32 cellular contexts compared by ENCODE assay signal in the genomic region with DNA sequence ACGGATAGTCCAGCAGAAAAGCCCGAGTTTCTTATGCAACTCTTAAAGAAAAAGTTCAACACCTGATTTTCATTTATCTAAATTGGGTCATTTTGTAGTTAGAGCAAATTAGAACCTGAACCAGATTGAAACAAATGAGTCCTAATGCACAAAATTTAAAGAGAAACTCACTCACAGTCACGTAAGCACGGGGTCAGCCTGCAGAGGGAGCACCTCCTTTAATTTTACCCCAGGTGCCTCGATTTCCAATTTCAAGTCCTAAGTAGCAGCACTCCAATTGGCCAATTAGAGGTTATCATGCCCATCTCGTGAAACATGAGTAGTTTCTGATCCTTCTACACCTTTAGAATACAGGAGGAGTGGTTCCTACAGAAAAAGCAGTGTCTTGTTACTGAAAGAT.
A peak's percentile ranks its signal among the peaks of the same experiment; 100 is the strongest.
DNase-seq lines count a peak whose midpoint lies in the region; ATAC-seq, FAIRE-seq and TF ChIP-seq lines count a peak whose summit lies in the region.
"Had no signal": no experiment of that assay in that cellular context is flagged by ENCODE, and none has a peak within 500 bp of the region (broad histone marks: within the 10 kb centered on the region; RNA-seq: fewer than 3 reads in every experiment).

No MANE protein-coding gene starts in this region.

- no peaks in the 10 kb centered on the region for H3K36me3 ChIP-seq in OCI-LY3 (replicated peaks; ENCODE audit: low read depth, low read length)
- H3K36me3 ChIP-seq: breast epithelium, Peyer's patch, right lobe of liver, SJSA1, uterus had no signal

- no peaks in the 10 kb centered on the region for H3K4me1 ChIP-seq in OCI-LY3 (ENCODE audit: low read length)
- H3K4me1 ChIP-seq: breast epithelium, Peyer's patch, right lobe of liver, SJSA1, uterus had no signal

- H3K4me1 Mint-ChIP-seq in glutamatergic neuron (ENCODE audit: low read depth, unreplicated experiment), result no peaks in the 10 kb centered on the region
- H3K4me1 Mint-ChIP-seq in T-helper 2 cell treated with Interferon-gamma antibody and Interleukin-4, amounts not matched to agents 5 μg/mL and 100 μg/mL, for 36 hours (ENCODE audit: low read depth), result no peaks in the 10 kb centered on the region
- H3K4me1 Mint-ChIP-seq: CD14-positive monocyte, nephron progenitor cell had no signal

- no peaks in the 10 kb centered on the region for H3K9me3 ChIP-seq in OCI-LY3 (ENCODE audit: insufficient read depth, low read length)
- H3K9me3 ChIP-seq: breast epithelium, Peyer's patch, right lobe of liver, SJSA1, uterus had no signal

- no peak overlapping the region for H3K4me2 ChIP-seq in OCI-LY3 (ENCODE audit: low read length)

- H3K27ac ChIP-seq in 22Rv1 (no peak overlapping the region), OCI-LY3 (ENCODE audit: low read length) (no peak overlapping the region)
- H3K27ac ChIP-seq: breast epithelium, Peyer's patch, right lobe of liver, SJSA1, uterus had no signal

- no peaks in the 10 kb centered on the region for H3K79me2 ChIP-seq in OCI-LY3 (ENCODE audit: low read length)

- TF ChIP-seq POLR2A in H54 (IDR thresholded peaks at IDR 0.05; ENCODE audit: low read depth, low read length), result no peak

- no peaks in the 10 kb centered on the region for H3K36me3 Mint-ChIP-seq in glutamatergic neuron (ENCODE audit: unreplicated experiment)
- no peaks in the 10 kb centered on the region for H3K36me3 Mint-ChIP-seq in T-helper 2 cell treated with Interferon-gamma antibody and Interleukin-4, amounts not matched to agents 5 μg/mL and 100 μg/mL, for 36 hours (ENCODE audit: low read depth)
- H3K36me3 Mint-ChIP-seq: CD14-positive monocyte, mesothelial cell of epicardium had no signal

- no peak overlapping the region for H3K27ac Mint-ChIP-seq in glutamatergic neuron (ENCODE audit: unreplicated experiment)
- H3K27ac Mint-ChIP-seq in T-helper 2 cell treated with Interferon-gamma antibody and Interleukin-4, amounts not matched to agents 5 μg/mL and 100 μg/mL, for 36 hours, result no peak overlapping the region
- H3K27ac Mint-ChIP-seq: CD14-positive monocyte, mesothelial cell of epicardium, nephron progenitor cell had no signal

- no peaks in the 10 kb centered on the region for H3K27me3 Mint-ChIP-seq in glutamatergic neuron (ENCODE audit: unreplicated experiment)
- H3K27me3 Mint-ChIP-seq in T-helper 2 cell treated with Interferon-gamma antibody and Interleukin-4, amounts not matched to agents 5 μg/mL and 100 μg/mL, for 36 hours (ENCODE audit: low read depth), result no peaks in the 10 kb centered on the region

- no peak for ATAC-seq in GM19324 (IDR thresholded peaks at IDR 0.05; ENCODE audit: low FRiP score, unreplicated experiment)
- ATAC-seq: activated T-cell treated with anti-CD3 and anti-CD28 coated beads, Interleukin-2, amount 50 U/mL, for 4 hours; K562; left cardiac atrium had no signal

- no peaks in the 10 kb centered on the region for H3K27me3 ChIP-seq in OCI-LY3 (ENCODE audit: low read depth, low read length)
- H3K27me3 ChIP-seq: breast epithelium, Peyer's patch, right lobe of liver, SJSA1, uterus had no signal

- peak; percentile 83 for FAIRE-seq in H54 (lab: Jason Lieb, UNC)
- FAIRE-seq: D721Med, endometrium, GM18507, K562 had no signal

- H3K9me3 Mint-ChIP-seq in glutamatergic neuron (ENCODE audit: unreplicated experiment), result no peaks in the 10 kb centered on the region
- peaks cover 6% of the 10 kb centered on the region for H3K9me3 Mint-ChIP-seq in T-helper 2 cell treated with Interferon-gamma antibody and Interleukin-4, amounts not matched to agents 5 μg/mL and 100 μg/mL, for 36 hours
- H3K9me3 Mint-ChIP-seq: nephron progenitor cell had no signal

- DNase-seq in H54 (ENCODE audit: insufficient read length, low spot score), result no peak
- no peak for DNase-seq in glutamatergic neuron
- DNase-seq in T-helper 2 cell treated with Interferon-gamma antibody and Interleukin-4, amounts not matched to agents 5 μg/mL and 100 μg/mL, for 36 hours (ENCODE audit: low spot score), result no peak
- DNase-seq in NCI-H69 (lab: John Stamatoyannopoulos, UW), result no peak
- DNase-seq in stimulated activated CD4-positive, alpha-beta T cell treated with anti-CD3 and anti-CD28 coated beads, Interleukin-4, amount 100 ng/mL, for 4 hours, result no peak
- DNase-seq: activated CD4-positive, CD25-positive, alpha-beta regulatory T cell treated with anti-CD3 and anti-CD28 coated beads, Interleukin-2, amount 50 U/mL, for 72 hours; activated naive CD4-positive, alpha-beta T cell; activated T-cell treated with anti-CD3 and anti-CD28 coated beads, Interleukin-2, amount 50 U/mL, for 4 hours; cortex of kidney; left cardiac atrium; NCI-H1048; NCI-H187; NCI-H226; NCI-H82; nephron progenitor cell; Peyer's patch; posterior cingulate gyrus; right lobe of liver; stimulated activated CD4-positive, alpha-beta T cell treated with anti-CD3 and anti-CD28 coated beads, Interleukin-15, amount 100 ng/mL, for 24 hours; T-helper 9 cell; uterus had no signal

- H4K20me1 ChIP-seq in OCI-LY3 (ENCODE audit: insufficient read depth, low read length), result no peaks in the 10 kb centered on the region

- H2AFZ ChIP-seq in OCI-LY3 (ENCODE audit: low read depth, low read length), result no peak overlapping the region; the same call in 1 of the 2 replicates

- H3K9ac ChIP-seq in OCI-LY3 (ENCODE audit: low read length), result no peak overlapping the region

- TF ChIP-seq CTCF in 22Rv1 (IDR thresholded peaks at IDR 0.05) (peak; percentile 36), OCI-LY3 (IDR thresholded peaks at IDR 0.05; ENCODE audit: low read depth, low read length) (peak; percentile 41), glutamatergic neuron (IDR thresholded peaks at IDR 0.05; ENCODE audit: partially characterized antibody, unreplicated experiment) (peak; percentile 27)

- no peak overlapping the region for H3K4me3 ChIP-seq in OCI-LY3 (ENCODE audit: low read length)
- H3K4me3 ChIP-seq: breast epithelium, K562, Peyer's patch, right lobe of liver, SJSA1, uterus had no signal

- H3K4me3 Mint-ChIP-seq in glutamatergic neuron (ENCODE audit: unreplicated experiment), result no peak overlapping the region
- no peak overlapping the region for H3K4me3 Mint-ChIP-seq in T-helper 2 cell treated with Interferon-gamma antibody and Interleukin-4, amounts not matched to agents 5 μg/mL and 100 μg/mL, for 36 hours
- H3K4me3 Mint-ChIP-seq: activated T-cell treated with anti-CD3 and anti-CD28 coated beads, Interleukin-2, amount 50 U/mL, for 4 hours; CD14-positive monocyte; mesothelial cell of epicardium; nephron progenitor cell had no signal
